ENCODE assay signal across 8 cellular contexts in genomic region chr16:79599837-79600635, GRCh38. TPM values are rescaled to one million over a fixed set of nuclear protein-coding genes. Genes with fewer than 3 reads are reported as not detected.
DNase-seq lines count a peak whose midpoint lies in the region; ATAC-seq lines count a peak whose summit lies in the region.

No MANE protein-coding gene starts in this region.

- peak; percentile 36 for ATAC-seq in HG03135 (IDR thresholded peaks at IDR 0.05; ENCODE audit: unreplicated experiment)

- in situ Hi-C loops in T47D (cut with HindIII; ENCODE audit: low pct_unique_long_range_greater_than_20kb, low sequenced_read_pairs), result no loop called here

- H3K4me3 ChIP-seq in iPS-18c (ENCODE audit: insufficient read depth, low read depth, low read length), result peak overlapping the region; percentile 73
- peak overlapping the region; percentile 56 for H3K4me3 ChIP-seq in skeletal muscle cell (ENCODE audit: low read depth, low read length)

- peaks cover 2% of the 10 kb centered on the region for H3K9me3 ChIP-seq in iPS-18c (ENCODE audit: control insufficient read depth, insufficient read depth, low read length)

- peak; percentile 75 for DNase-seq in D341Med (ENCODE audit: low spot score)
- DNase-seq in SK-N-DZ (ENCODE audit: low spot score), result peak; percentile 17
- DNase-seq in T47D (ENCODE audit: low read depth in 1 of 2, low spot score in 1 of 2), result peak; percentile 63 to 93
- no peak for DNase-seq in skeletal muscle cell (ENCODE audit: low read depth)
- DNase-seq in LoVo (ENCODE audit: low spot score), result no peak
- DNase-seq in kidney glomerular epithelial cell (lab: John Stamatoyannopoulos, UW), result no peak

RNA-seq across cellular contexts. Expression of gene MAF, which starts 0.5 kb away (rescaled TPM):
- polyA plus RNA-seq in SK-N-DZ (2014; cell fraction: cytosol; rRNA removed), result not detected in 2 replicates
- polyA plus RNA-seq in SK-N-DZ (2014; cell fraction: nucleus; rRNA removed), result not detected in 2 replicates

Comparison
In these comparisons a context has a peak if more than half of its experiments do, and no peak if none do; other contexts are left out.
1. DNase-seq: peak in D341Med (single experiment), SK-N-DZ (single experiment) and T47D (2 of 2); none in skeletal muscle cell (single experiment), LoVo (single experiment) and kidney glomerular epithelial cell (single experiment).